9 cellular contexts compared by ENCODE assay signal in genomic region chr1:186859995-186860394, GRCh38.
"Had no signal": no experiment of that assay in that cellular context is flagged by ENCODE, and none has a peak within 500 bp of the region (broad histone marks: within the 10 kb centered on the region; RNA-seq: fewer than 3 reads in every experiment).

No MANE protein-coding gene starts in this region.

- H3K9ac ChIP-seq: GM23248 had no signal

- FAIRE-seq: HTR-8/SVneo had no signal

- H3K27ac ChIP-seq: GM23248 had no signal

- ATAC-seq: HCT116 had no signal

- H2AFZ ChIP-seq: GM23248 had no signal

- H3K4me1 ChIP-seq: HAP-1 had no signal

- DNase-seq: GM23248, GOT3, H7, HFFc6, IMR-90, KBM-7 had no signal

- H3K4me3 ChIP-seq: GM23248, HAP-1 had no signal

- H3K9me3 ChIP-seq: HAP-1 had no signal
